In the genomic region with DNA sequence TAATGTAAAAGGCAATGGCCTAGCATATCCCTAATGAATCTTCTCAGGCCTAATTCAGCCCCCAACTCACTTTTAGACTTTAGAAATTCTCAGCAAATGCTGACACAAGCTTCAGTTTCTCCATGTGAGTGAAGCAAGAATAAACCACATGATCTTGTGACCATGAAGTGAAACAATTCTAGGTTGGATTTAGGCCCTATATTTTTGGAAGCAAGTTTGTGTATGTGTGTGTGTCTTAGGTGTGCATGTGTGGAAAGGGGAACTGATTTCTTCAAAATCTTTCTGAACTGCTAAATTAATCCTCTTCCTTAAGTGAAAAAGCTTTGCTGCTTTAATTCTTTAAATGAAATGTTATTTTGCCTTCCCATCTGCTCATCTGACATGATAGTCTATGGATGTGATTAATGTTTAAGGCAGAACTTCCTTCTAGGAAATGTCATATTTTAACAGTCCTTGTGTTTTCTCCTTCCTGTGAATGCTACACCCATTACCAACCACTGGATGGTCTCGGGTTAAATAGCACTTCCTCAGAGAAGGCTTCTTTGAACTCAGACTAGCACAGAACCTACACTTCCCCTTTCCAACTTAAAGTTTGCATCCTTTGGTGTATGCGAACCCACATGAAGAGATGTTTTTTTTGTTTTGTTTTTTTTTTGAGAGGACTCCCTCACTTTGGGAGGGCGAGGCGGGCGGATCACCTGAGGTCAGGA, we compare ENCODE assay signal across 8 cellular contexts. TPM values are rescaled to one million over a fixed set of nuclear protein-coding genes. Genes with fewer than 3 reads are reported as not detected.
DNase-seq lines count a peak whose midpoint lies in the region; ATAC-seq and TF ChIP-seq lines count a peak whose summit lies in the region.

No MANE protein-coding gene starts in this region.

- H3K4me3 ChIP-seq in body of pancreas = no peak overlapping the region
- H3K4me3 ChIP-seq in gastrocnemius medialis = no peak overlapping the region

- H3K9me3 ChIP-seq in body of pancreas (no peaks in the 10 kb centered on the region), gastrocnemius medialis (no peaks in the 10 kb centered on the region)

- H3K36me3 ChIP-seq in body of pancreas (replicated peaks in 1 of 2; ENCODE audit: insufficient read depth in 1 of 2, low read depth in 2 of 2) (no peaks in the 10 kb centered on the region), gastrocnemius medialis (no peaks in the 10 kb centered on the region)

- no peak for TF ChIP-seq CTCF in body of pancreas (IDR thresholded peaks at IDR 0.05)
- no peak for TF ChIP-seq CTCF in gastrocnemius medialis (IDR thresholded peaks at IDR 0.05 in 4 of 5, conservative IDR thresholded peaks at IDR 0.05 in 1 of 5)

- WGBS in body of pancreas, 2 donors = 74 to 90% methylated on average over 5 of the region's 5 CpGs

- TF ChIP-seq POLR2A in body of pancreas (IDR thresholded peaks at IDR 0.05) (no peak), gastrocnemius medialis (IDR thresholded peaks at IDR 0.05) (no peak)

- in situ Hi-C loops in gastrocnemius medialis (cut with MboI; ENCODE audit: low sequenced_read_pairs in 4 of 4) = no loop called here

- intact Hi-C loops in body of pancreas (cut with DNase I) = no loop called here
- intact Hi-C loops in gastrocnemius medialis (cut with DNase I; ENCODE audit: low total_unique reads) = no loop called here

- peak; percentile 91 for ATAC-seq in HG03135 (IDR thresholded peaks at IDR 0.05; ENCODE audit: unreplicated experiment)
- ATAC-seq in body of pancreas = no peak
- no peak for ATAC-seq in gastrocnemius medialis

- H3K4me1 ChIP-seq in body of pancreas (peaks cover 15% of the 10 kb centered on the region), gastrocnemius medialis (peaks cover 9 to 12% of the 10 kb centered on the region in 2 donors)

- DNase-seq in GM19238 (ENCODE audit: insufficient read length, low spot score) (peak; percentile 7), body of pancreas (peak in 1 of 4 donors; percentile 10), gastrocnemius medialis (no peak), SHP77 (lab: John Stamatoyannopoulos, UW) (no peak), activated gamma-delta T cell treated with Interleukin-2 at 50 U/mL for 16 hours (no peak), SW 1271 (lab: John Stamatoyannopoulos, UW) (no peak), NCI-H1092 (lab: John Stamatoyannopoulos, UW) (no peak)

- no peaks in the 10 kb centered on the region for H3K27me3 ChIP-seq in body of pancreas
- H3K27me3 ChIP-seq in gastrocnemius medialis = no peaks in the 10 kb centered on the region

- H3K27ac ChIP-seq in body of pancreas (peak overlapping the region in 3 of 4 donors; percentile 87 to 97 (median 90)), gastrocnemius medialis (peak overlapping the region; percentile 81 to 91 (median 84))

RNA-seq across cellular contexts. Expression of gene TMEM144, which starts 1.2 kb away (rescaled TPM):
- total RNA-seq in body of pancreas = 10 to 100 TPM; 10.5 to 13.0 TPM
- total RNA-seq in gastrocnemius medialis = 1 to 10 TPM in 3 of 4 donors, under 1 TPM in 1; 0.51 to 2.9 (median 2.3) TPM

RNA-seq across cellular contexts. Expression of gene GASK1B, which starts 36.3 kb away (rescaled TPM):
- total RNA-seq in body of pancreas = 10 to 100 TPM; 15.5 to 22.3 TPM
- 1 to 10 TPM; 1.8 to 9.8 (median 7.9) TPM for total RNA-seq in gastrocnemius medialis
